9 cellular contexts compared by ENCODE assay signal in the genomic region with DNA sequence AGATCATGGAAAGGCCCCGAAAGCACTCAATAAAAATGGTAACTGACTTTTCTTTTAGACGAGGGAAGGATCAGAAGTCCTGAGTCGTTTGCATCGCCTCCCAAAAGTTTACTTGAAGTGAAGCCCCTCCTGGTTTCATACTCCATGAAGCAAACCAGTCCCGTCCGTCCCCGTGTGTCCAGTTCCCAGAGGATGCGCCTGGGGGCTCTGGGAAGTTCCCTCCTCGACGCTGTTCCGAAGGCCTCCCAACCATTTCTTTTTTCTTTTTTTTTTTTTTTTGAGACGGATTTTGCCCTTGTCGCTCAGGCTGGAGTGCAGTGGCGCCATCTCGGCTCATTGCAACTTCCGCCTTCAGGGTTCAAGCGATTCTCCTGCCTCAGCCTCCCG. TPM values are rescaled to one million over a fixed set of nuclear protein-coding genes. Genes with fewer than 3 reads are reported as not detected.
DNase-seq lines count a peak whose midpoint lies in the region; ATAC-seq and TF ChIP-seq lines count a peak whose summit lies in the region.
"Had no signal": no experiment of that assay in that cellular context is flagged by ENCODE, and none has a peak within 500 bp of the region (broad histone marks: within the 10 kb centered on the region; RNA-seq: fewer than 3 reads in every experiment).

No MANE protein-coding gene starts in this region.

- H3K4me2 ChIP-seq in OCI-LY3 (ENCODE audit: low read length): peak overlapping the region; percentile 96

- H3K4me3 Mint-ChIP-seq in endothelial cell (ENCODE audit: unreplicated experiment) (peak overlapping the region; percentile 89), nephron progenitor cell (peak overlapping the region; percentile 93)

- H3K36me3 ChIP-seq in BJ (ENCODE audit: control insufficient read depth, insufficient read depth, low read length): peaks cover 9% of the 10 kb centered on the region
- peaks cover 6% of the 10 kb centered on the region for H3K36me3 ChIP-seq in OCI-LY3 (replicated peaks; ENCODE audit: low read depth, low read length)

- TF ChIP-seq CTCF in BJ (IDR thresholded peaks at IDR 0.05; ENCODE audit: insufficient read depth, low read depth, low read length) (no peak), OCI-LY3 (IDR thresholded peaks at IDR 0.05; ENCODE audit: low read depth, low read length) (no peak), endothelial cell (IDR thresholded peaks at IDR 0.05; ENCODE audit: unreplicated experiment) (no peak), nephron progenitor cell (IDR thresholded peaks at IDR 0.05) (no peak)

- peak overlapping the region; percentile 70 for H3K4me3 ChIP-seq in BJ (ENCODE audit: low read depth, low read length)
- H3K4me3 ChIP-seq in OCI-LY3 (ENCODE audit: low read length): peak overlapping the region; percentile 85

- H3K9me3 Mint-ChIP-seq in endothelial cell (ENCODE audit: unreplicated experiment) (no peaks in the 10 kb centered on the region), nephron progenitor cell (no peaks in the 10 kb centered on the region)

- H3K9ac ChIP-seq in OCI-LY3 (ENCODE audit: low read length): peak overlapping the region; percentile 82

- H3K36me3 Mint-ChIP-seq in endothelial cell (ENCODE audit: low read depth, unreplicated experiment) (peaks cover 17% of the 10 kb centered on the region), nephron progenitor cell (ENCODE audit: low read depth) (peaks cover 17% of the 10 kb centered on the region)

- H3K79me2 ChIP-seq in OCI-LY3 (ENCODE audit: low read length): no peaks in the 10 kb centered on the region

- H3K4me1 ChIP-seq in OCI-LY3 (ENCODE audit: low read length): peaks cover 9% of the 10 kb centered on the region

- no peaks in the 10 kb centered on the region for H3K27me3 ChIP-seq in BJ (ENCODE audit: control insufficient read depth, insufficient read depth, low read length)
- no peaks in the 10 kb centered on the region for H3K27me3 ChIP-seq in OCI-LY3 (ENCODE audit: low read depth, low read length)

- CTCF ChIA-PET in BJ (lab: Yijun Ruan, JAX): interaction anchor here (0.8 to 1.0 kb wide), 3 partner anchors 11 to 41 kb away, joined by 3 to 5 read pairs (median 3); no protein-coding TSS in a partner anchor

- H3K27ac ChIP-seq in OCI-LY3 (ENCODE audit: low read length): peak overlapping the region; percentile 61

- POLR2A ChIA-PET in BJ (lab: Charles Lee): interaction anchor here (0.6 to 1.5 kb wide), 2 partner anchors 13 kb away, joined by 8 to 12 read pairs; partner anchors contain the start of gene MRPS15

- peaks cover 28% of the 10 kb centered on the region for H3K4me1 Mint-ChIP-seq in endothelial cell (ENCODE audit: unreplicated experiment)
- H3K4me1 Mint-ChIP-seq in nephron progenitor cell: peaks cover 49% of the 10 kb centered on the region

- DNase-seq in BJ (ENCODE audit: low read depth) (no peak), endothelial cell (ENCODE audit: low spot score) (no peak), nephron progenitor cell (no peak), NCI-H526 treated with DMSO at 0.1 percent for 48 hours (lab: John Stamatoyannopoulos, UW) (no peak), superior temporal gyrus (ENCODE audit: extremely low spot score) (no peak), NCI-H2196 (lab: John Stamatoyannopoulos, UW; ENCODE audit: unreplicated experiment) (no peak)

- H4K20me1 ChIP-seq in OCI-LY3 (ENCODE audit: insufficient read depth, low read length): no peaks in the 10 kb centered on the region

- H3K27me3 Mint-ChIP-seq in endothelial cell (ENCODE audit: unreplicated experiment): peaks cover 5% of the 10 kb centered on the region
- peaks cover 8% of the 10 kb centered on the region for H3K27me3 Mint-ChIP-seq in nephron progenitor cell (ENCODE audit: low read depth, poor library complexity)

- no peak for ATAC-seq in GM18511 (IDR thresholded peaks at IDR 0.05; ENCODE audit: unreplicated experiment)

- no peaks in the 10 kb centered on the region for H3K9me3 ChIP-seq in OCI-LY3 (ENCODE audit: insufficient read depth, low read length)

- H3K27ac Mint-ChIP-seq in endothelial cell (ENCODE audit: unreplicated experiment) (peak overlapping the region; percentile 93), nephron progenitor cell (peak overlapping the region; percentile 90)

- H2AFZ ChIP-seq in OCI-LY3 (ENCODE audit: low read depth, low read length): peak overlapping the region; percentile 59

RNA-seq across cellular contexts. Expression of gene OSCP1, which starts 0.7 kb away (rescaled TPM):
- 9.6 and 11.5 TPM in 2 replicates for polyA plus RNA-seq in BJ (2011; rRNA removed)
- polyA minus RNA-seq in BJ (2011; rRNA and poly(A)+ RNA removed): 8.2 and 11.7 TPM in 2 replicates
- total RNA-seq in endothelial cell (ENCODE audit: unreplicated experiment): 5.1 TPM

RNA-seq across cellular contexts. Expression of gene MRPS15, which starts 13.3 kb away (rescaled TPM):
- polyA plus RNA-seq in BJ (2011; rRNA removed): 34.4 and 57.3 TPM in 2 replicates
- polyA minus RNA-seq in BJ (2011; rRNA and poly(A)+ RNA removed): 7.3 and 9.6 TPM in 2 replicates
- total RNA-seq in endothelial cell (ENCODE audit: unreplicated experiment): 78.8 TPM

RNA-seq across cellular contexts. Expression of gene CSF3R, which starts 31.8 kb away (rescaled TPM):
- polyA plus RNA-seq in BJ (2011; rRNA removed): not detected in 2 replicates
- not detected in 2 replicates for polyA minus RNA-seq in BJ (2011; rRNA and poly(A)+ RNA removed)
- total RNA-seq in endothelial cell (ENCODE audit: unreplicated experiment): 1.4 TPM
- total RNA-seq: SK-MEL-5 had no signal

RNA-seq across cellular contexts. Expression of gene LSM10, which starts 53.2 kb away (rescaled TPM):
- 64.0 and 86.5 TPM in 2 replicates for polyA plus RNA-seq in BJ (2011; rRNA removed)
- 15.7 and 30.7 TPM in 2 replicates for polyA minus RNA-seq in BJ (2011; rRNA and poly(A)+ RNA removed)
- 22.3 TPM for total RNA-seq in endothelial cell (ENCODE audit: unreplicated experiment)
